ENCODE assay signal across 24 cellular contexts in the genomic region with DNA sequence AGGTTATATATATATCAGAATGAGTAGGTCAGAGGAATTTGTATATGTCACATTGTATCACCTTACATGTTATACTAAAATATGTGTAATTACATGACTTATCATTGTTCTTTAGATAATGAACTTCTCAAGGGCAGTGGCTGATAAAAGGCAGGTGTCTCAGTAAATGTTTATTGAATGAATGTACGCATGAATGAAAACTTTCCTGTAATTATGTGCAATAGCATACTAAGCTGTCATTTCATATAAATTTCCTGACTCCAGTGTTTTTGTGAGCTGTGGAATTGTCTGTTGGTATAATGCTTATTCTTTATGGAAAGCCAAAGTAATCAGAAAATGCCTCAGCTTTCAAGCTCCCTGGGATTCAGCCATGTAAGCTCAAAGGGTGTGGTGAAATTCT. TPM values are rescaled to one million over a fixed set of nuclear protein-coding genes. Genes with fewer than 3 reads are reported as not detected.
DNase-seq lines count a peak whose midpoint lies in the region; ATAC-seq, FAIRE-seq and TF ChIP-seq lines count a peak whose summit lies in the region.
"Had no signal": no experiment of that assay in that cellular context is flagged by ENCODE, and none has a peak within 500 bp of the region (broad histone marks: within the 10 kb centered on the region; RNA-seq: fewer than 3 reads in every experiment).

No MANE protein-coding gene starts in this region.

- H3K79me2 ChIP-seq in HepG2 (ENCODE audit: insufficient read depth, low read length), result peaks cover 93% of the 10 kb centered on the region
- peaks cover 84% of the 10 kb centered on the region for H3K79me2 ChIP-seq in hepatocyte

- H2AFZ ChIP-seq in HepG2 (ENCODE audit: low read length) (no peak overlapping the region), hepatocyte (no peak overlapping the region)

- no peaks in the 10 kb centered on the region for H3K36me3 Mint-ChIP-seq in WTC11
- H3K36me3 Mint-ChIP-seq: memory B cell, naive B cell had no signal

- no peak for DNase-seq in HepG2 (ENCODE audit: low spot score)
- DNase-seq in right lobe of liver, result no peak
- no peak for DNase-seq in WTC11 (ENCODE audit: low spot score)
- no peak for DNase-seq in hepatocyte (ENCODE audit: low spot score)
- DNase-seq in AG20443 (ENCODE audit: low spot score), result no peak
- DNase-seq in stimulated activated CD4-positive, alpha-beta T cell treated with anti-CD3 and anti-CD28 coated beads, Interleukin-1b, Interleukin-23, amount 100 ng/mL, for 48 hours, result no peak
- no peak for DNase-seq in activated gamma-delta T cell treated with Interleukin-2 at 50 U/mL for 16 hours
- DNase-seq: activated CD4-positive, alpha-beta T cell treated with anti-CD3 and anti-CD28 coated beads, Interleukin-2, amount 50 U/mL, for 1 hour; DMS 273 treated with DMSO at 0.1 percent for 48 hours; GF-D8; H7; kidney glomerular epithelial cell; naive B cell; NCI-H2029 treated with DMSO at 0.1 percent for 48 hours; NCI-H510A; SHP77 treated with DMSO at 0.1 percent for 48 hours; stimulated activated CD4-positive, alpha-beta T cell treated with anti-CD3 and anti-CD28 coated beads, Interleukin-2, amount 100 ng/mL, for 48 hours; stomach; upper lobe of right lung had no signal

- H4K20me1 ChIP-seq in HepG2 (ENCODE audit: insufficient read depth, low read length) (no peaks in the 10 kb centered on the region; the same call in 1 of the 2 replicates), hepatocyte (ENCODE audit: insufficient read depth, poor library complexity, severe bottlenecking) (peaks cover 34% of the 10 kb centered on the region)

- H3K27me3 ChIP-seq in HepG2 (ENCODE audit: control insufficient read depth in 1 of 2, insufficient read depth in 2 of 2, low read length in 2 of 2), result no peaks in the 10 kb centered on the region; a peak in 1 of 5 replicates
- H3K27me3 ChIP-seq in right lobe of liver, result no peaks in the 10 kb centered on the region
- H3K27me3 ChIP-seq in hepatocyte, result no peaks in the 10 kb centered on the region
- H3K27me3 ChIP-seq: ascending aorta; BLaER1 treated with 17β-estradiol and CSF1 and Interleukin-3, amounts not matched to agents 10 nM and 100 nM; stomach; upper lobe of right lung had no signal

- intact Hi-C loops in HepG2 (cut with micrococcal nuclease; ENCODE audit: unreplicated experiment) (no loop called here), right lobe of liver (cut with DNase I) (no loop called here)

- no peak for TF ChIP-seq EP300 in HepG2 (IDR thresholded peaks at IDR 0.05; ENCODE audit: low read depth in 2 of 2, low read length in 2 of 2)
- TF ChIP-seq EP300 in HepG2 (CRISPR knock-in tag; IDR thresholded peaks at IDR 0.05; ENCODE audit: borderline replicate concordance), result no peak

- H3K4me2 ChIP-seq in HepG2 (ENCODE audit: low read depth, low read length) (peak overlapping the region; percentile 88), hepatocyte (peak overlapping the region; percentile 82)
- H3K4me2 ChIP-seq: A549 had no signal

- H3K9me3 Mint-ChIP-seq in WTC11, result no peaks in the 10 kb centered on the region
- H3K9me3 Mint-ChIP-seq: memory B cell, naive B cell had no signal

- H3K36me3 ChIP-seq in HepG2 (replicated peaks in 1 of 2; ENCODE audit: control insufficient read depth in 1 of 2, insufficient read depth in 2 of 2, low read length in 2 of 2) (no peaks in the 10 kb centered on the region; a peak in 1 of 5 replicates), right lobe of liver (no peaks in the 10 kb centered on the region), hepatocyte (replicated peaks; ENCODE audit: insufficient read depth, low read depth) (no peaks in the 10 kb centered on the region)
- H3K36me3 ChIP-seq: ascending aorta, stomach, upper lobe of right lung had no signal

- no peak for TF ChIP-seq POLR2A in HepG2 (IDR thresholded peaks at IDR 0.05; ENCODE audit: insufficient read depth in 1 of 2, low read depth in 2 of 2, low read length in 2 of 2)
- TF ChIP-seq POLR2A in right lobe of liver (IDR thresholded peaks at IDR 0.05), result no peak

- ATAC-seq in HepG2, result no peak
- no peak for ATAC-seq in right lobe of liver
- ATAC-seq in WTC11, result no peak
- no peak for ATAC-seq in HG02981 (IDR thresholded peaks at IDR 0.05; ENCODE audit: unreplicated experiment)
- ATAC-seq: A549, upper lobe of right lung had no signal

- no peak for TF ChIP-seq RAD21 in HepG2 (CRISPR knock-in tag; IDR thresholded peaks at IDR 0.05)

- H3K27me3 Mint-ChIP-seq in WTC11 (ENCODE audit: low read depth), result no peaks in the 10 kb centered on the region
- H3K27me3 Mint-ChIP-seq: memory B cell, naive B cell had no signal

- H3K4me1 ChIP-seq in HepG2 (ENCODE audit: insufficient read depth, low read length) (peaks cover 33% of the 10 kb centered on the region), right lobe of liver (peaks cover 0 to 24% (median 8%) of the 10 kb centered on the region in 4 donors), hepatocyte (ENCODE audit: insufficient read depth) (no peaks in the 10 kb centered on the region)

- H3K27ac Mint-ChIP-seq in WTC11, result peak overlapping the region; percentile 85

- H3K4me3 Mint-ChIP-seq in WTC11, result peak overlapping the region; percentile 32; the same call in 1 of the 2 replicates
- H3K4me3 Mint-ChIP-seq: memory B cell had no signal

- POLR2A ChIA-PET in HepG2 (lab: Yijun Ruan, JAX), result no interaction called here
- POLR2A ChIA-PET in WTC11 (lab: Charles Lee), result no interaction called here

- no peaks in the 10 kb centered on the region for H3K9me2 ChIP-seq in hepatocyte (replicated peaks; ENCODE audit: insufficient read depth)

- TF ChIP-seq CTCF in HepG2 (CRISPR knock-in tag; IDR thresholded peaks at IDR 0.05) (no peak), right lobe of liver (IDR thresholded peaks at IDR 0.05) (no peak), WTC11 (IDR thresholded peaks at IDR 0.05) (no peak), hepatocyte (IDR thresholded peaks at IDR 0.05; ENCODE audit: poor library complexity) (no peak)

- no peak for FAIRE-seq in HepG2 (lab: Jason Lieb, UNC)
- FAIRE-seq: A549 had no signal

- H3K4me3 ChIP-seq in HepG2 (replicated peaks in 1 of 3; ENCODE audit: insufficient read depth in 1 of 3, low read depth in 2 of 3, low read length in 3 of 3) (peak overlapping the region in 1 of 3 experiments; percentile 10; a peak in 1 of 6 replicates), right lobe of liver (no peak overlapping the region), hepatocyte (no peak overlapping the region)
- H3K4me3 ChIP-seq: A549; ascending aorta; BLaER1 treated with 17β-estradiol and CSF1 and Interleukin-3, amounts not matched to agents 10 nM and 100 nM; stomach; upper lobe of right lung had no signal

- BruUV-seq in HepG2 (replicated peaks; lab: Mats Ljungman, UMichigan), result no TSS peak

- H3K4me1 Mint-ChIP-seq in WTC11, result peaks cover 45% of the 10 kb centered on the region

- H3K27ac ChIP-seq in HepG2 (ENCODE audit: extremely low read length, insufficient read depth, low read length) (no peak overlapping the region), right lobe of liver (no peak overlapping the region), hepatocyte (peak overlapping the region; percentile 20)
- H3K27ac ChIP-seq: A549; ascending aorta; BLaER1 treated with 17β-estradiol and CSF1 and Interleukin-3, amounts not matched to agents 10 nM and 100 nM; stomach; upper lobe of right lung had no signal

- H3K9me3 ChIP-seq in HepG2 (ENCODE audit: low read length), result no peaks in the 10 kb centered on the region
- H3K9me3 ChIP-seq in right lobe of liver, result no peaks in the 10 kb centered on the region
- no peaks in the 10 kb centered on the region for H3K9me3 ChIP-seq in hepatocyte (ENCODE audit: low read depth)
- H3K9me3 ChIP-seq: A549; ascending aorta; BLaER1 treated with 17β-estradiol and CSF1 and Interleukin-3, amounts not matched to agents 10 nM and 100 nM; stomach; upper lobe of right lung had no signal

- no peak overlapping the region for H3K9ac ChIP-seq in HepG2 (ENCODE audit: insufficient read depth, low read depth, low read length)
- H3K9ac ChIP-seq: BLaER1 treated with 17β-estradiol and CSF1 and Interleukin-3, amounts not matched to agents 10 nM and 100 nM had no signal

- 100% methylated on average over 1 of the region's 1 CpG for WGBS in HepG2 (ENCODE audit: low lambda C conversion rate)
- 79% methylated on average over 1 of the region's 1 CpG for WGBS in right lobe of liver (ENCODE audit: insufficient coverage, low coverage, low lambda C conversion rate, missing lambda C conversion rate)
- WGBS in hepatocyte (ENCODE audit: low lambda C conversion rate, missing lambda C conversion rate), result 73% methylated on average over 1 of the region's 1 CpG

- CTCF ChIA-PET in HepG2 (lab: Yijun Ruan, JAX; ENCODE audit: low intra/inter-chr PET ratio, low total read pairs), result no interaction called here
- CTCF ChIA-PET in WTC11 (lab: Charles Lee), result interaction anchor here (1.3 kb wide), 1 partner anchor 11 kb away, joined by 3 read pairs; no protein-coding TSS in a partner anchor

- in situ Hi-C loops in HepG2 (cut with HindIII; ENCODE audit: extremely low pct_ligation_motif_present, low pct_unique_long_range_greater_than_20kb), result no loop called here

TF ChIP-seq in WTC11, 78 proteins besides CTCF, POLR2A, EP300 and RAD21 (continues in another document):
- TF ChIP-seq GABPB1 (CRISPR knock-in tag; IDR thresholded peaks at IDR 0.05), result no peak

RNA-seq across cellular contexts. Expression of gene TBC1D23, which starts 4.2 kb away (rescaled TPM):
- total RNA-seq in HepG2 (2016; rRNA removed; fragmentation: Illumina TruSeq; extraction: Trizol) (28.7 and 44.5 TPM in 2 replicates), right lobe of liver (10 to 100 TPM; 13.9 to 26.2 (median 21.5) TPM), WTC11 (2021) (45.0 to 73.6 TPM (median 46.3 TPM) in 3 replicates), hepatocyte (61.9 and 66.4 TPM in 2 replicates)
- total RNA-seq in HepG2 (2016; cell fraction: cytosol; rRNA removed; fragmentation: Illumina TruSeq; extraction: Trizol; ENCODE audit: low read depth), result 5.2 and 5.6 TPM in 2 replicates
- 29.0 and 42.5 TPM in 2 replicates for total RNA-seq in HepG2 (2016; cell fraction: insoluble cytoplasmic fraction; rRNA removed; fragmentation: Illumina TruSeq; extraction: Trizol)
- total RNA-seq in HepG2 (2016; cell fraction: membrane; rRNA removed; fragmentation: Illumina TruSeq; extraction: Trizol), result 9.4 and 12.5 TPM in 2 replicates
- total RNA-seq in HepG2 (2016; cell fraction: nucleus; rRNA removed; fragmentation: Illumina TruSeq; extraction: Trizol), result 35.8 and 37.8 TPM in 2 replicates
- polyA plus RNA-seq in HepG2 (2011; rRNA removed) (26.5 and 35.4 TPM in 2 replicates), hepatocyte (27.1 and 28.7 TPM in 2 replicates)
- 8.8 and 13.6 TPM in 2 replicates for polyA plus RNA-seq in HepG2 (2011; cell fraction: cytosol; rRNA removed)
- 13.1 and 13.7 TPM in 2 replicates for polyA plus RNA-seq in HepG2 (2011; cell fraction: nucleus; rRNA removed)
- 26.0 and 27.5 TPM in 2 replicates for polyA plus RNA-seq in HepG2 (2012)
- 1.2 and 1.3 TPM in 2 replicates for polyA plus RNA-seq in HepG2 (2016; cell fraction: cytosol; fragmentation: Illumina TruSeq; extraction: Trizol; ENCODE audit: low read depth)
- polyA plus RNA-seq in HepG2 (2016; cell fraction: insoluble cytoplasmic fraction; fragmentation: Illumina TruSeq; extraction: Trizol; ENCODE audit: low read depth), result 22.6 and 26.1 TPM in 2 replicates
- 4.5 and 4.6 TPM in 2 replicates for polyA plus RNA-seq in HepG2 (2016; cell fraction: membrane; fragmentation: Illumina TruSeq; extraction: Trizol; ENCODE audit: low read depth)
- 24.7 and 25.8 TPM in 2 replicates for polyA plus RNA-seq in HepG2 (2016; cell fraction: nucleus; fragmentation: Illumina TruSeq; extraction: Trizol; ENCODE audit: insufficient read depth, low read depth)
- polyA minus RNA-seq in HepG2 (2011; rRNA and poly(A)+ RNA removed; ENCODE audit: low replicate concordance), result 22.9 and 28.9 TPM in 2 replicates
- polyA minus RNA-seq in HepG2 (2011; cell fraction: cytosol; rRNA and poly(A)+ RNA removed), result 25.6 and 28.5 TPM in 2 replicates
- polyA minus RNA-seq in HepG2 (2011; cell fraction: nucleus; rRNA and poly(A)+ RNA removed), result 66.4 and 71.1 TPM in 2 replicates
